ENCODE assay signal across 8 cellular contexts in genomic region chr9:131732636-131733340, GRCh38. TPM values are rescaled to one million over a fixed set of nuclear protein-coding genes. Genes with fewer than 3 reads are reported as not detected.
DNase-seq lines count a peak whose midpoint lies in the region; ATAC-seq and TF ChIP-seq lines count a peak whose summit lies in the region.

No MANE protein-coding gene starts in this region.

- peak; percentile 30 to 32 for DNase-seq in activated CD4-positive, alpha-beta T cell treated with anti-CD3 and anti-CD28 coated beads for 4 hours
- DNase-seq in activated CD4-positive, alpha-beta T cell treated with anti-CD3 and anti-CD28 coated beads, Interleukin-2, amount 50 U/mL, for 1 hour = no peak
- DNase-seq in esophagus squamous epithelium (lab: John Stamatoyannopoulos, UW) (no peak), stomach (no peak), superior temporal gyrus (ENCODE audit: extremely low spot score) (no peak), foreskin fibroblast (no peak)

- H3K36me3 ChIP-seq in SU-DHL-6 (ENCODE audit: low read length) (no peaks in the 10 kb centered on the region), esophagus squamous epithelium (no peaks in the 10 kb centered on the region), stomach (no peaks in the 10 kb centered on the region)

- peaks cover 87% of the 10 kb centered on the region for H3F3A ChIP-seq in SU-DHL-6 (ENCODE audit: insufficient read depth)

- intact Hi-C loops in esophagus squamous epithelium (cut with DNase I) = loop anchor here (10.0 kb wide), 1 partner anchor 58 kb away; no protein-coding TSS in a partner anchor
- intact Hi-C loops in stomach (cut with DNase I; ENCODE audit: low total_unique reads) = no loop called here

- TF ChIP-seq POLR2A in esophagus squamous epithelium (IDR thresholded peaks at IDR 0.05) (peak in 1 of 4 donors; percentile 31), stomach (IDR thresholded peaks at IDR 0.05) (no peak), GM18505 (IDR thresholded peaks at IDR 0.05; ENCODE audit: borderline replicate concordance, extremely low read depth, insufficient read depth, insufficient read length) (no peak)

- H3K9me2 ChIP-seq in SU-DHL-6 (replicated peaks; ENCODE audit: insufficient read depth, low read length) = no peaks in the 10 kb centered on the region

- 0 out of 2 replicates have a peak overlapping the region, but pooled peaks have one; percentile 46 for H3K9ac ChIP-seq in SU-DHL-6 (ENCODE audit: low read length)

- peak overlapping the region; percentile 99 for H3K27ac ChIP-seq in SU-DHL-6 (ENCODE audit: low read depth, low read length)
- H3K27ac ChIP-seq in esophagus squamous epithelium = peak overlapping the region; percentile 72 to 86 (median 76)
- H3K27ac ChIP-seq in stomach = peak overlapping the region; percentile 11 to 86 (median 70)

- no peak for TF ChIP-seq EP300 in stomach (IDR thresholded peaks at IDR 0.05)

- H3K4me2 ChIP-seq in SU-DHL-6 (ENCODE audit: low read depth, low read length, poor library complexity, severe bottlenecking) = peak overlapping the region; percentile 77

- TF ChIP-seq CTCF in SU-DHL-6 (IDR thresholded peaks at IDR 0.05; ENCODE audit: insufficient read depth, low read length, poor library complexity, severe bottlenecking) (no peak), esophagus squamous epithelium (IDR thresholded peaks at IDR 0.05) (no peak), stomach (IDR thresholded peaks at IDR 0.05) (no peak), foreskin fibroblast (IDR thresholded peaks at IDR 0.05; ENCODE audit: low read depth, low read length) (no peak)

- H3K4me1 ChIP-seq in esophagus squamous epithelium = peaks cover 57 to 99% (median 92%) of the 10 kb centered on the region in 3 donors
- H3K4me1 ChIP-seq in stomach = peaks cover 79 to 100% (median 92%) of the 10 kb centered on the region in 4 donors

- H3K9me3 ChIP-seq in SU-DHL-6 (ENCODE audit: insufficient read depth, low read length) = no peaks in the 10 kb centered on the region
- H3K9me3 ChIP-seq in esophagus squamous epithelium = no peaks in the 10 kb centered on the region
- no peaks in the 10 kb centered on the region for H3K9me3 ChIP-seq in stomach

- H2AFZ ChIP-seq in SU-DHL-6 (ENCODE audit: low read depth, low read length, severe bottlenecking) = no peak overlapping the region

- H3K27me3 ChIP-seq in SU-DHL-6 (ENCODE audit: low read length) = no peaks in the 10 kb centered on the region
- H3K27me3 ChIP-seq in esophagus squamous epithelium = no peaks in the 10 kb centered on the region
- no peaks in the 10 kb centered on the region for H3K27me3 ChIP-seq in stomach

- no peak for ATAC-seq in GM18505 (IDR thresholded peaks at IDR 0.05; ENCODE audit: unreplicated experiment)

- H4K20me1 ChIP-seq in SU-DHL-6 (ENCODE audit: low read depth, low read length) = no peaks in the 10 kb centered on the region

- WGBS in esophagus squamous epithelium, 2 donors = 53 to 62% methylated on average over 8 to 9 of the region's 13 CpGs
- 63 to 81% (median 70%) methylated on average over 13 of the region's 13 CpGs for WGBS in stomach, 5 donors

- H3K4me3 ChIP-seq in SU-DHL-6 (ENCODE audit: insufficient read depth, low read length, poor library complexity, severe bottlenecking) (no peak overlapping the region), esophagus squamous epithelium (no peak overlapping the region), stomach (no peak overlapping the region), foreskin fibroblast (ENCODE audit: low read depth in 1 of 2, low read length in 2 of 2) (no peak overlapping the region)

- H3K79me2 ChIP-seq in SU-DHL-6 (ENCODE audit: insufficient read depth, low read length) = peaks cover 57% of the 10 kb centered on the region

RNA-seq across cellular contexts. Expression of gene RAPGEF1, which starts 7.1 kb away (rescaled TPM):
- total RNA-seq in esophagus squamous epithelium = 10 to 100 TPM; 12.2 to 40.4 (median 19.0) TPM
- total RNA-seq in stomach = 10 to 100 TPM; 33.2 to 84.6 (median 57.1) TPM
- 10 to 100 TPM in 2 of 3 donors, 1 to 10 TPM in 1; 8.4 to 19.1 (median 12.5) TPM for polyA plus RNA-seq in stomach

Comparison
In these comparisons a context has a peak if more than half of its experiments do, and no peak if none do; other contexts are left out.
1. DNase-seq: peak in activated CD4-positive, alpha-beta T cell treated with anti-CD3 and anti-CD28 coated beads for 4 hours (2 of 2); none in activated CD4-positive, alpha-beta T cell treated with anti-CD3 and anti-CD28 coated beads, Interleukin-2, amount 50 U/mL, for 1 hour (single experiment), esophagus squamous epithelium (single experiment), stomach (single experiment), superior temporal gyrus (single experiment) and foreskin fibroblast (0 of 2).
2. Peak in every context shown above with its lines, with median percentiles within 50 percentile points of each other: H3K27ac ChIP-seq.